In genomic region chrX:44082829-44083228, GRCh38 we compare ENCODE assay signal across 18 cellular contexts.
A peak's percentile ranks its signal among the peaks of the same experiment; 100 is the strongest.
DNase-seq lines count a peak whose midpoint lies in the region; TF ChIP-seq lines count a peak whose summit lies in the region.
"Had no signal": no experiment of that assay in that cellular context is flagged by ENCODE, and none has a peak within 500 bp of the region (broad histone marks: within the 10 kb centered on the region; RNA-seq: fewer than 3 reads in every experiment).

No MANE protein-coding gene starts in this region.

- H2AK5ac ChIP-seq in mesendoderm (ENCODE audit: low read length) = no peak overlapping the region

- H2BK5ac ChIP-seq in mesendoderm (ENCODE audit: low read length) = no peak overlapping the region

- H3K27ac ChIP-seq in HEK293 (ENCODE audit: extremely low read depth, low read depth, low read length) = no peak overlapping the region
- no peak overlapping the region for H3K27ac ChIP-seq in suprapubic skin
- no peak overlapping the region for H3K27ac ChIP-seq in mesendoderm (ENCODE audit: low read depth, low read length)
- H3K27ac ChIP-seq: RWPE1 had no signal

- H3K18ac ChIP-seq in mesendoderm (ENCODE audit: low read length) = no peak overlapping the region

- no peak overlapping the region for H2BK15ac ChIP-seq in mesendoderm (replicated peaks; ENCODE audit: low read depth)

- H4K8ac ChIP-seq in mesendoderm (ENCODE audit: low read depth, low read length) = no peak overlapping the region

- H3K79me1 ChIP-seq in mesendoderm (ENCODE audit: low read length) = no peaks in the 10 kb centered on the region

- H3K36me3 ChIP-seq in HEK293 (ENCODE audit: control insufficient read depth in 2 of 2, insufficient read depth in 1 of 2, low read length in 2 of 2) (no peaks in the 10 kb centered on the region), suprapubic skin (no peaks in the 10 kb centered on the region), mesendoderm (ENCODE audit: control insufficient read depth, insufficient read depth, low read length) (no peaks in the 10 kb centered on the region)
- H3K36me3 ChIP-seq: BE2C had no signal

- peak; percentile 84 for DNase-seq in MV-4-11 (lab: John Stamatoyannopoulos, UW)
- DNase-seq in OCI-M1 (lab: John Stamatoyannopoulos, UW) = peak; percentile 58
- peak; percentile 49 for DNase-seq in glomerular visceral epithelial cell (ENCODE audit: extremely low spot score)
- DNase-seq in suprapubic skin (ENCODE audit: low spot score in 2 of 2) = no peak
- no peak for DNase-seq in SHP77 (lab: John Stamatoyannopoulos, UW)
- no peak for DNase-seq in NCI-H2171 (lab: John Stamatoyannopoulos, UW)
- no peak for DNase-seq in mesendoderm
- DNase-seq: BE2C; Caco-2; CD4-positive, CD25-positive, alpha-beta regulatory T cell; DMS153; H7; Kasumi-1; NCI-H1436 treated with DMSO at 0.1 percent for 48 hours; NCI-H2029; NCI-H526 had no signal

- TF ChIP-seq POLR2A in suprapubic skin (IDR thresholded peaks at IDR 0.05) = no peak

- no peak overlapping the region for H4K5ac ChIP-seq in mesendoderm (ENCODE audit: low read length)

- no peak overlapping the region for H3K56ac ChIP-seq in mesendoderm (ENCODE audit: low read length)

- H3K4me2 ChIP-seq in mesendoderm (ENCODE audit: low read length) = no peak overlapping the region

- H3K4me3 ChIP-seq in HEK293 (ENCODE audit: low read depth, low read length) = no peak overlapping the region
- H3K4me3 ChIP-seq in suprapubic skin = no peak overlapping the region
- H3K4me3 ChIP-seq in mesendoderm (ENCODE audit: low read length) = no peak overlapping the region

- H3K27me3 ChIP-seq in suprapubic skin = no peaks in the 10 kb centered on the region
- H3K27me3 ChIP-seq in mesendoderm (ENCODE audit: insufficient read depth, low read length, poor library complexity) = no peaks in the 10 kb centered on the region
- H3K27me3 ChIP-seq: BE2C had no signal

- CTCF ChIA-PET in HEK293 (lab: Yijun Ruan, JAX) = no interaction called here

- TF ChIP-seq CTCF in HEK293 (tag by site-specific recombination; IDR thresholded peaks at IDR 0.05) (no peak), suprapubic skin (IDR thresholded peaks at IDR 0.05) (no peak)

- H2BK120ac ChIP-seq in mesendoderm (ENCODE audit: low read depth, low read length) = no peak overlapping the region

- H3K4me1 ChIP-seq in HEK293 (ENCODE audit: control insufficient read depth, insufficient read depth, low read length) (no peaks in the 10 kb centered on the region), suprapubic skin (no peaks in the 10 kb centered on the region), mesendoderm (ENCODE audit: control insufficient read depth, low read depth, low read length) (no peaks in the 10 kb centered on the region)
- H3K4me1 ChIP-seq: BE2C, Caco-2 had no signal

- TF ChIP-seq EP300 in suprapubic skin (IDR thresholded peaks at IDR 0.05) = no peak

- POLR2A ChIA-PET in HEK293 (lab: Yijun Ruan, JAX) = no interaction called here

- no peak overlapping the region for H3K23ac ChIP-seq in mesendoderm (ENCODE audit: low read length)

- no peaks in the 10 kb centered on the region for H3K9me3 ChIP-seq in HEK293 (ENCODE audit: control insufficient read depth, insufficient read depth, low read depth, low read length)
- H3K9me3 ChIP-seq in suprapubic skin = no peaks in the 10 kb centered on the region
- H3K9me3 ChIP-seq: BE2C, Caco-2 had no signal

- WGBS in suprapubic skin = 89% methylated on average over 5 of the region's 5 CpGs
- WGBS in mesendoderm (ENCODE audit: extremely low coverage, insufficient coverage, low lambda C conversion rate) = no CpG with 5 or more reads among the region's 5 CpGs

- no peak overlapping the region for H3K9ac ChIP-seq in mesendoderm (ENCODE audit: low read length)

- H3K4ac ChIP-seq in mesendoderm (ENCODE audit: low read depth, low read length) = no peak overlapping the region

- no peaks in the 10 kb centered on the region for H3K79me2 ChIP-seq in mesendoderm (ENCODE audit: control insufficient read depth, insufficient read depth, low read length)

TF ChIP-seq in HEK293, 187 proteins besides CTCF, POLR2A, EP300 and RAD21:
- TF ChIP-seq SCRT2 (tag by site-specific recombination; IDR thresholded peaks at IDR 0.05) = 0 out of 2 replicates have a peak, but pooled peaks have one; percentile 13
- no peak for TF ChIP-seq KLF16 (tag by site-specific recombination; IDR thresholded peaks at IDR 0.05)
TF ChIP-seq in HEK293: peak in this region for 1.

Comparison
In these comparisons a context has a peak if more than half of its experiments do, and no peak if none do; other contexts are left out.
1. DNase-seq: peak in MV-4-11 (single experiment), OCI-M1 (single experiment) and glomerular visceral epithelial cell (single experiment); none in suprapubic skin (0 of 2), SHP77 (0 of 2), NCI-H2171 (single experiment) and mesendoderm (single experiment).